In genomic region chr1:26913754-26914619, GRCh38 we compare ENCODE assay signal across 15 cellular contexts. TPM values are rescaled to one million over a fixed set of nuclear protein-coding genes. Genes with fewer than 3 reads are reported as not detected.
DNase-seq lines count a peak whose midpoint lies in the region; ATAC-seq, FAIRE-seq and TF ChIP-seq lines count a peak whose summit lies in the region.
"Had no signal": no experiment of that assay in that cellular context is flagged by ENCODE, and none has a peak within 500 bp of the region (broad histone marks: within the 10 kb centered on the region; RNA-seq: fewer than 3 reads in every experiment).

NR0B2 (minus strand) TSS chr1:26913975; CDS start chr1:26913940, 35 bp downstream.

- TF ChIP-seq POLR2A in H1 (IDR thresholded peaks at IDR 0.05; ENCODE audit: control extremely low read depth in 1 of 2, low read depth in 2 of 2, low read length in 2 of 2), result no peak

- H3K79me2 ChIP-seq in GM23338 (replicated peaks; ENCODE audit: insufficient read depth), result no peaks in the 10 kb centered on the region
- no peaks in the 10 kb centered on the region for H3K79me2 ChIP-seq in H1 (ENCODE audit: control insufficient read depth in 1 of 2, insufficient read depth in 2 of 2, low read length in 2 of 2)

- H3K79me1 ChIP-seq in H1 (ENCODE audit: low read depth, low read length), result no peaks in the 10 kb centered on the region

- H3K4me2 ChIP-seq in GM23338 (no peak within 1 kb of the TSS), H1 (ENCODE audit: insufficient read depth in 1 of 2, low read depth in 2 of 2, low read length in 2 of 2) (no peak within 1 kb of the TSS)

- H3K27me3 Mint-ChIP-seq in GM23338 (ENCODE audit: insufficient read depth, low read depth, poor library complexity), result peaks cover 12% of the 10 kb centered on the region
- H3K27me3 Mint-ChIP-seq: stimulated activated naive CD8-positive, alpha-beta T cell treated with anti-CD3 and anti-CD28 coated beads, Interleukin-15, amount 100 ng/mL, for 72 hours had no signal

- peak within 1 kb of the TSS; percentile 79; the same call in 1 of the 2 replicates for H4K8ac ChIP-seq in H1 (ENCODE audit: extremely low read depth, insufficient read depth, low read length)

- no peak for TF ChIP-seq RAD21 in H1 (IDR thresholded peaks at IDR 0.05 in 1 of 2, conservative IDR thresholded peaks at IDR 0.05 in 1 of 2; ENCODE audit: low read depth in 2 of 2, low read length in 2 of 2)

- H3K23me2 ChIP-seq in H1 (ENCODE audit: low read depth, low read length), result no peaks in the 10 kb centered on the region

- no peak within 1 kb of the TSS for H3K9ac ChIP-seq in H1 (replicated peaks in 1 of 4; ENCODE audit: extremely low read depth in 1 of 4, low read depth in 3 of 4, low read length in 3 of 4)

- H3K4me3 Mint-ChIP-seq in GM23338, result no peak within 1 kb of the TSS
- H3K4me3 Mint-ChIP-seq: stimulated activated naive CD8-positive, alpha-beta T cell treated with anti-CD3 and anti-CD28 coated beads, Interleukin-15, amount 100 ng/mL, for 72 hours had no signal

- no peak within 1 kb of the TSS for H3K27ac Mint-ChIP-seq in GM23338

- no peak within 1 kb of the TSS for H3K18ac ChIP-seq in H1 (ENCODE audit: extremely low read depth, low read length)

- no peak within 1 kb of the TSS for H2BK15ac ChIP-seq in H1 (ENCODE audit: low read length)

- ATAC-seq in GM23338 (peak; percentile 48; the same call in 2 of the 3 replicates), pancreas (peak; percentile 81 to 87 (median 84)), HG02973 (IDR thresholded peaks at IDR 0.05; ENCODE audit: unreplicated experiment) (no peak)
- ATAC-seq: stimulated activated naive CD8-positive, alpha-beta T cell treated with anti-CD3 and anti-CD28 coated beads, Interleukin-15, amount 100 ng/mL, for 72 hours had no signal

- no peaks in the 10 kb centered on the region for H3K9me3 ChIP-seq in H1 (ENCODE audit: insufficient read depth in 2 of 2, low read depth in 1 of 2, low read length in 1 of 2)
- no peaks in the 10 kb centered on the region for H3K9me3 ChIP-seq in pancreas
- H3K9me3 ChIP-seq: esophagus muscularis mucosa, SJSA1 had no signal

- no peak within 1 kb of the TSS for H2BK12ac ChIP-seq in H1 (ENCODE audit: low read depth, low read length)

- POLR2A ChIA-PET in H1 (lab: Charles Lee; ENCODE audit: partially characterized antibody) (interaction anchor here (1.0 to 2.5 kb wide), 6 partner anchors 8 to 46 kb away, joined by 3 to 14 read pairs (median 6); partner anchors contain the start of genes GPATCH3, GPN2, KDF1 and NUDC), GM10248 (lab: Yijun Ruan, JAX) (interaction anchor here (0.6 to 1.1 kb wide), 2 partner anchors 13 to 16 kb away, joined by 3 read pairs; partner anchors contain the start of gene GPATCH3)

- H4K20me1 ChIP-seq in GM23338 (replicated peaks; ENCODE audit: insufficient read depth), result no peaks in the 10 kb centered on the region; the same call in 1 of the 2 replicates
- H4K20me1 ChIP-seq in H1 (replicated peaks in 1 of 2; ENCODE audit: control insufficient read depth in 1 of 2, insufficient read depth in 2 of 2, low read length in 2 of 2), result no peaks in the 10 kb centered on the region

- no peak within 1 kb of the TSS for H3K14ac ChIP-seq in H1 (ENCODE audit: insufficient read length)

- H3K4me3 ChIP-seq in GM23338 (no peak within 1 kb of the TSS), H1 (ENCODE audit: extremely low read depth in 1 of 4, insufficient read depth in 2 of 4, low read depth in 3 of 4, low read length in 4 of 4) (no peak within 1 kb of the TSS), pancreas (peak within 1 kb of the TSS; percentile 27 to 76 (median 64))
- H3K4me3 ChIP-seq: esophagus muscularis mucosa, SJSA1 had no signal

- no peak within 1 kb of the TSS for H2BK5ac ChIP-seq in H1 (ENCODE audit: low read depth, low read length)

- H3K4me1 ChIP-seq in GM23338 (ENCODE audit: insufficient read depth), result no peaks in the 10 kb centered on the region
- no peaks in the 10 kb centered on the region for H3K4me1 ChIP-seq in H1 (replicated peaks in 1 of 4; ENCODE audit: control insufficient read depth in 3 of 4, insufficient read depth in 4 of 4, low read length in 3 of 4)
- H3K4me1 ChIP-seq in pancreas, result peaks cover 17 to 36% (median 20%) of the 10 kb centered on the region in 3 donors
- H3K4me1 ChIP-seq: SJSA1 had no signal

- no peaks in the 10 kb centered on the region for H3F3A ChIP-seq in GM23338 (replicated peaks; ENCODE audit: low read depth)

- FAIRE-seq in H1 (lab: Jason Lieb, UNC) (no peak), pancreas (lab: Jason Lieb, UNC) (no peak)

- H3K4ac ChIP-seq in H1 (replicated peaks; ENCODE audit: insufficient read length, low read depth, low read length), result no peak within 1 kb of the TSS

- no peak within 1 kb of the TSS for H4K91ac ChIP-seq in H1 (replicated peaks; ENCODE audit: insufficient read length, low read length)

- no peak for TF ChIP-seq CTCF in GM23338 (conservative IDR thresholded peaks at IDR 0.05; ENCODE audit: low read depth in 2 of 2)
- TF ChIP-seq CTCF in H1 (IDR thresholded peaks at IDR 0.05; ENCODE audit: control extremely low read depth in 1 of 3, insufficient read depth in 1 of 3, low read depth in 1 of 3, low read length in 3 of 3), result no peak
- TF ChIP-seq CTCF in pancreas (IDR thresholded peaks at IDR 0.05), result no peak
- TF ChIP-seq CTCF in GM10248 (IDR thresholded peaks at IDR 0.05; ENCODE audit: control extremely low read depth, extremely low read depth, low read depth, missing control alignments), result no peak

- H3K9me3 Mint-ChIP-seq in GM23338, result no peaks in the 10 kb centered on the region
- H3K9me3 Mint-ChIP-seq: stimulated activated naive CD8-positive, alpha-beta T cell treated with anti-CD3 and anti-CD28 coated beads, Interleukin-15, amount 100 ng/mL, for 72 hours had no signal

- H4K5ac ChIP-seq in H1 (ENCODE audit: insufficient read length, low read depth, low read length), result no peak within 1 kb of the TSS

- H3K27ac ChIP-seq in GM23338 (ENCODE audit: low read depth), result no peak within 1 kb of the TSS
- H3K27ac ChIP-seq in H1 (ENCODE audit: low read depth, low read length), result no peak within 1 kb of the TSS
- peak within 1 kb of the TSS; percentile 90 to 97 (median 96) for H3K27ac ChIP-seq in pancreas
- H3K27ac ChIP-seq: esophagus muscularis mucosa, SJSA1 had no signal

- no peaks in the 10 kb centered on the region for H3K27me3 ChIP-seq in GM23338 (ENCODE audit: insufficient read depth)
- peaks cover 0 to 2% (median 0%) of the 10 kb centered on the region in 4 experiments; a peak in 2 of 7 replicates for H3K27me3 ChIP-seq in H1 (replicated peaks in 1 of 4; ENCODE audit: control insufficient read depth in 3 of 4, extremely low read depth in 1 of 4, insufficient read depth in 3 of 4, low read length in 3 of 4)
- H3K27me3 ChIP-seq in pancreas, result no peaks in the 10 kb centered on the region
- H3K27me3 ChIP-seq: esophagus muscularis mucosa, SJSA1 had no signal

- H2BK20ac ChIP-seq in H1 (ENCODE audit: low read length), result no peak within 1 kb of the TSS

- in situ Hi-C loops in ACHN (cut with HindIII; ENCODE audit: low pct_ligation_motif_present, low pct_unique_long_range_greater_than_20kb, low sequenced_read_pairs), result no loop called here

- CTCF ChIA-PET in H1 (lab: Charles Lee; ENCODE audit: partially characterized antibody), result interaction anchor here (0.8 to 1.3 kb wide), 4 partner anchors 27 to 312 kb away, joined by 3 read pairs; partner anchors contain the start of gene KDF1
- CTCF ChIA-PET in GM10248 (lab: Yijun Ruan, JAX), result interaction anchor here (1.5 kb wide), 1 partner anchor 10 kb away, joined by 3 read pairs; no protein-coding TSS in a partner anchor

- no peak within 1 kb of the TSS for H2AFZ ChIP-seq in GM23338
- H2AFZ ChIP-seq in H1 (ENCODE audit: low read length), result no peak within 1 kb of the TSS

- H3K36me3 ChIP-seq in GM23338 (ENCODE audit: insufficient read depth) (no peaks in the 10 kb centered on the region), H1 (ENCODE audit: control insufficient read depth in 2 of 4, insufficient read depth in 4 of 4, low read length in 3 of 4) (no peaks in the 10 kb centered on the region), pancreas (no peaks in the 10 kb centered on the region)
- H3K36me3 ChIP-seq: SJSA1 had no signal

- no peak within 1 kb of the TSS for H2BK120ac ChIP-seq in H1 (replicated peaks; ENCODE audit: low read depth, low read length)

- WGBS in H1 (ENCODE audit: extremely low coverage in 1 of 2, insufficient coverage in 1 of 2, insufficient read length in 1 of 2, insufficient replicate concordance in 2 of 2, low coverage in 1 of 2, low lambda C conversion rate in 2 of 2, missing lambda C conversion rate in 1 of 2), 2 experiments, result 86% methylated on average over 16 of the region's 16 CpGs; no CpG with 5 or more reads in 1 of the 2 experiments
- WGBS in pancreas, 2 donors, result 5 to 12% methylated on average over 15 to 16 of the region's 16 CpGs

- no peak for TF ChIP-seq EP300 in H1 (IDR thresholded peaks at IDR 0.05; ENCODE audit: borderline replicate concordance in 1 of 2, low read depth in 2 of 2, low read length in 2 of 2)

- no peaks in the 10 kb centered on the region for H3K9me2 ChIP-seq in GM23338 (ENCODE audit: insufficient read depth)

- no peak within 1 kb of the TSS for H2AK5ac ChIP-seq in H1 (ENCODE audit: low read depth, low read length)

- H3K36me3 Mint-ChIP-seq in GM23338 (ENCODE audit: low read depth), result no peaks in the 10 kb centered on the region

- intact Hi-C loops in pancreas (cut with DNase I), result no loop called here

- no peak within 1 kb of the TSS for H3K56ac ChIP-seq in H1 (replicated peaks; ENCODE audit: insufficient read length, low read depth, low read length)

- no peaks in the 10 kb centered on the region for H3K4me1 Mint-ChIP-seq in GM23338
- H3K4me1 Mint-ChIP-seq: stimulated activated naive CD8-positive, alpha-beta T cell treated with anti-CD3 and anti-CD28 coated beads, Interleukin-15, amount 100 ng/mL, for 72 hours had no signal

- no peak for DNase-seq in GM23338 (ENCODE audit: low spot score)
- peak; percentile 71 for DNase-seq in NCI-H2171 treated with DMSO at 0.1 percent for 48 hours (lab: John Stamatoyannopoulos, UW)
- no peak for DNase-seq in H1 (ENCODE audit: low read depth in 1 of 2, low spot score in 2 of 2)
- DNase-seq in pancreas, result peak; percentile 88 to 99 (median 98)
- no peak for DNase-seq in iPS-NIHi11 (ENCODE audit: low spot score)
- DNase-seq in ACHN, result no peak
- no peak for DNase-seq in GM10248 (ENCODE audit: extremely low spot score)
- DNase-seq: amniotic stem cell; DND-41; KBM-7; stimulated activated naive CD8-positive, alpha-beta T cell treated with anti-CD3 and anti-CD28 coated beads, Interleukin-15, amount 100 ng/mL, for 72 hours had no signal

- H3K23ac ChIP-seq in H1 (ENCODE audit: insufficient read length), result no peak within 1 kb of the TSS

RNA-seq across cellular contexts. Expression of gene NR0B2, which starts in this region (rescaled TPM):
- not detected in 2 replicates for total RNA-seq in GM23338 (2014; rRNA removed; shearing (Covaris generic))
- polyA plus RNA-seq in GM23338 (2016; fragmentation: Nextera tagmentation; extraction: Ambion mirVana) (0.18 TPM in 1 of 2 replicates, not detected in the other), H1 (2011; rRNA removed) (not detected in 2 replicates), pancreas (10 to 100 TPM; 20.9 to 37.5 TPM)
- total RNA-seq in H1 (2021; fragmentation: NEBNext Ultra II Directional; extraction: Animal tissue kit (Norgen Biotek cat#: 25700)), result not detected in 2 replicates
- not detected for polyA plus RNA-seq in H1 (2011; cell fraction: cytosol; rRNA removed)
- not detected for polyA plus RNA-seq in H1 (2011; cell fraction: nucleus; rRNA removed)
- polyA plus RNA-seq in H1 (2012, experiment 1 of 2), result 0.14 TPM in 1 of 4 replicates, not detected in the others
- polyA plus RNA-seq in H1 (2012, experiment 2 of 2), result not detected
- not detected for polyA plus RNA-seq in H1 (2013, experiment 1 of 2)
- polyA plus RNA-seq in H1 (2013, experiment 2 of 2), result not detected
- not detected in 2 replicates for polyA minus RNA-seq in H1 (2011; rRNA and poly(A)+ RNA removed)
- not detected for polyA minus RNA-seq in H1 (2011; cell fraction: cytosol; rRNA and poly(A)+ RNA removed)
- not detected for polyA minus RNA-seq in H1 (2011; cell fraction: nucleus; rRNA and poly(A)+ RNA removed)
- 10 to 100 TPM in 4 of 6 donors, 1 to 10 TPM in 2; 7.5 to 29.4 (median 11.4) TPM for total RNA-seq in pancreas
- total RNA-seq: esophagus muscularis mucosa, lung microvascular endothelial cell, SJSA1 had no signal

Comparison
In these comparisons a context has a peak if more than half of its experiments do, and no peak if none do; other contexts are left out.
1. RNA of gene NR0B2 (polyA plus RNA-seq): 20.9 to 37.5 TPM in pancreas; 0.18 TPM in GM23338 and 0.14 TPM in H1; every median in the first group is over 10 times any median in the second.
2. Peak in ATAC-seq in GM23338; RNA of the gene not detected or under 1 TPM.
3. DNase-seq: peak in NCI-H2171 treated with DMSO at 0.1 percent for 48 hours (single experiment) and pancreas (6 of 6); none in GM23338 (single experiment), H1 (0 of 2), iPS-NIHi11 (single experiment), ACHN (single experiment) and GM10248 (single experiment).
4. H3K27ac ChIP-seq: peak in pancreas (4 of 4); none in GM23338 (single experiment) and H1 (single experiment).
5. H3K4me3 ChIP-seq: peak in pancreas (4 of 4); none in GM23338 (single experiment) and H1 (0 of 4).